In genomic region chr5:149951138-149951749, GRCh38 we compare ENCODE assay signal across 1 cellular context.
TF ChIP-seq lines count a peak whose summit lies in the region.

No MANE protein-coding gene starts in this region.

TF ChIP-seq in H1, 55 proteins besides CTCF, POLR2A, EP300 and RAD21:
- TF ChIP-seq CHD7 (IDR thresholded peaks at IDR 0.05; ENCODE audit: insufficient replicate concordance, low read length) (no peak), SAP30 (IDR thresholded peaks at IDR 0.05; ENCODE audit: insufficient read depth, insufficient replicate concordance, low read length) (no peak), CBX5 (IDR thresholded peaks at IDR 0.05; ENCODE audit: low read depth, low read length) (no peak), RXRA (IDR thresholded peaks at IDR 0.05; ENCODE audit: insufficient read depth, low read depth, low read length) (no peak), CHD2 (IDR thresholded peaks at IDR 0.05; ENCODE audit: low read length) (no peak), NANOG (IDR thresholded peaks at IDR 0.05; ENCODE audit: insufficient read depth, low read depth, low read length, poor library complexity, severe bottlenecking) (no peak)
